ENCODE assay signal across 19 cellular contexts in the genomic region with DNA sequence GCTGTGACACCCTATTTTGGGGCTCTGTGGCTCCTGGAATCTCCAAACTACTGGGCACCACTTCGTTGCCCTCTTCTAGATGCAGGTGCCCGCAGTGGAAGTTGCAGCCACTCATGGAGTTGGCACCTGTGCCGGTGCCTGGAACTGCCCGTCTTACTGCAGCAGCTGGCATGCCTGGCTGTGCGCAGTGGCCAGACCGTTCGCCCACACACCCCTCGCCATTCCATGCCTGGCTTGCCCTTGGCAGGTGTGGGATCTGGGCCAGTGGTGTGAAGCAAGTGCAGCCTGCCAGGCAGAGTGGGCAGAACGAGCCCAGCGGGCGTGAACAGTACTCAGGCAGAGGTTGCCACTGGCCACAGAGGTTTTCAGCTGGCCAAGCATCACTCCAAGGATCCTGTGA.
"Had no signal": no experiment of that assay in that cellular context is flagged by ENCODE, and none has a peak within 500 bp of the region (broad histone marks: within the 10 kb centered on the region; RNA-seq: fewer than 3 reads in every experiment).

No MANE protein-coding gene starts in this region.

- H3K4me1 ChIP-seq: esophagus muscularis mucosa, gastroesophageal sphincter, upper lobe of left lung, vagina had no signal

- H3K27ac ChIP-seq: epithelial cell of prostate, esophagus muscularis mucosa, gastroesophageal sphincter, skin epidermis, tibial artery, upper lobe of left lung, vagina had no signal

- H3K27me3 ChIP-seq: upper lobe of left lung, vagina had no signal

- H3K4me3 ChIP-seq: esophagus muscularis mucosa, gastroesophageal sphincter, lung, skin epidermis, tibial artery, upper lobe of left lung, vagina had no signal

- DNase-seq: effector memory CD8-positive, alpha-beta T cell; glutamatergic neuron; immature natural killer cell; left cardiac atrium; left ventricle myocardium superior; naive thymus-derived CD8-positive, alpha-beta T cell; stimulated activated CD4-positive, alpha-beta T cell treated with anti-CD3 and anti-CD28 coated beads, Interleukin-12 subunit alpha, Interleukin-12 subunit beta, amount 100 ng/mL, for 4 hours; stimulated activated CD4-positive, alpha-beta T cell treated with anti-CD3 and anti-CD28 coated beads, Interleukin-2, amount 100 ng/mL, for 48 hours; stimulated activated naive CD4-positive, alpha-beta T cell treated with Interleukin-2 at 50 U/mL for 16 hours; tibial artery had no signal

- H3K4me1 Mint-ChIP-seq: immature natural killer cell; naive thymus-derived CD8-positive, alpha-beta T cell had no signal

- ATAC-seq: effector memory CD8-positive, alpha-beta T cell; gastroesophageal sphincter; left cardiac atrium; left ventricle myocardium superior; naive thymus-derived CD8-positive, alpha-beta T cell; sciatic nerve had no signal

- H3K4me3 Mint-ChIP-seq: dendritic cell treated with granulocyte-macrophage colony-stimulating factor and Interleukin-4, amounts not matched to agents 40 ng/mL and 50 ng/mL, for 4 days; effector memory CD8-positive, alpha-beta T cell; immature natural killer cell; naive thymus-derived CD8-positive, alpha-beta T cell had no signal

- H3K36me3 ChIP-seq: esophagus muscularis mucosa, gastroesophageal sphincter, tibial artery, upper lobe of left lung, vagina had no signal

- H3K9me3 ChIP-seq: esophagus muscularis mucosa, gastroesophageal sphincter, tibial artery, upper lobe of left lung, vagina had no signal

- H3K27ac Mint-ChIP-seq: dendritic cell treated with granulocyte-macrophage colony-stimulating factor and Interleukin-4, amounts not matched to agents 40 ng/mL and 50 ng/mL, for 4 days; effector memory CD8-positive, alpha-beta T cell; immature natural killer cell; naive thymus-derived CD8-positive, alpha-beta T cell had no signal

- H3K27me3 Mint-ChIP-seq: dendritic cell treated with granulocyte-macrophage colony-stimulating factor and Interleukin-4, amounts not matched to agents 40 ng/mL and 50 ng/mL, for 4 days; effector memory CD8-positive, alpha-beta T cell; naive thymus-derived CD8-positive, alpha-beta T cell had no signal
